In genomic region chr10:27884185-27884630, GRCh38 we compare ENCODE assay signal across 23 cellular contexts.
DNase-seq lines count a peak whose midpoint lies in the region; TF ChIP-seq lines count a peak whose summit lies in the region.
"Had no signal": no experiment of that assay in that cellular context is flagged by ENCODE, and none has a peak within 500 bp of the region (broad histone marks: within the 10 kb centered on the region; RNA-seq: fewer than 3 reads in every experiment).

No MANE protein-coding gene starts in this region.

- H3K9me3 ChIP-seq in breast epithelium (peaks cover 0 to 3% of the 10 kb centered on the region in 2 donors), HUES6 (ENCODE audit: control insufficient read depth, insufficient read depth, low read depth, low read length) (no peaks in the 10 kb centered on the region)
- H3K9me3 ChIP-seq: psoas muscle, thoracic aorta had no signal

- H3K4me1 Mint-ChIP-seq in MCF 10A (ENCODE audit: insufficient read depth, unreplicated experiment), result no peaks in the 10 kb centered on the region
- peaks cover 8% of the 10 kb centered on the region for H3K4me1 Mint-ChIP-seq in activated naive CD8-positive, alpha-beta T cell treated with anti-CD3 and anti-CD28 coated beads for 36 hours
- H3K4me1 Mint-ChIP-seq: IgD-negative memory B cell, neural progenitor cell had no signal

- no peaks in the 10 kb centered on the region for H3K36me3 Mint-ChIP-seq in MCF 10A (ENCODE audit: insufficient read depth, unreplicated experiment)
- peaks cover 6% of the 10 kb centered on the region for H3K36me3 Mint-ChIP-seq in activated naive CD8-positive, alpha-beta T cell treated with anti-CD3 and anti-CD28 coated beads for 36 hours
- H3K36me3 Mint-ChIP-seq: neural progenitor cell had no signal

- no peak overlapping the region for H3K27ac Mint-ChIP-seq in MCF 10A (ENCODE audit: low read depth, unreplicated experiment)
- H3K27ac Mint-ChIP-seq in activated naive CD8-positive, alpha-beta T cell treated with anti-CD3 and anti-CD28 coated beads for 36 hours, result peak overlapping the region; percentile 66
- H3K27ac Mint-ChIP-seq: CD4-positive, alpha-beta T cell; endodermal cell; IgD-negative memory B cell; neural progenitor cell had no signal

- H3K9ac ChIP-seq in HUES6 (ENCODE audit: low read length), result no peak overlapping the region
- H3K9ac ChIP-seq: neural progenitor cell had no signal

- POLR2A ChIA-PET in MCF 10A (lab: Yijun Ruan, JAX), result no interaction called here

- DNase-seq in MCF 10A (ENCODE audit: unreplicated experiment) (peak; percentile 3), breast epithelium (ENCODE audit: low spot score in 2 of 2) (no peak), stromal cell of bone marrow (ENCODE audit: low read depth) (peak; percentile 10), NCI-H510A (lab: John Stamatoyannopoulos, UW) (no peak), NCI-H146 (lab: John Stamatoyannopoulos, UW) (no peak), COLO668 (lab: John Stamatoyannopoulos, UW; ENCODE audit: unreplicated experiment) (no peak)
- peak; percentile 5 for DNase-seq in activated naive CD8-positive, alpha-beta T cell treated with anti-CD3 and anti-CD28 coated beads for 36 hours
- DNase-seq: activated effector memory CD4-positive, alpha-beta T cell treated with Interleukin-2 at 50 U/mL for 16 hours; CD4-positive, alpha-beta T cell; cortex of kidney; endodermal cell; kidney; lower lobe of right lung; MM.1S; NCI-H1436; NCI-H524 treated with DMSO at 0.1 percent for 48 hours; psoas muscle; T-helper 9 cell had no signal

- no peaks in the 10 kb centered on the region for H3K27me3 ChIP-seq in breast epithelium
- no peaks in the 10 kb centered on the region for H3K27me3 ChIP-seq in HUES6 (ENCODE audit: control insufficient read depth, insufficient read depth, low read length)
- H3K27me3 ChIP-seq: cardiac muscle cell, neural progenitor cell had no signal

- CTCF ChIA-PET in MCF 10A (lab: Yijun Ruan, JAX), result interaction anchor here (0.6 to 0.7 kb wide), 2 partner anchors 170 to 1002 kb away, joined by 3 read pairs; no protein-coding TSS in a partner anchor

- intact Hi-C loops in MCF 10A (cut with micrococcal nuclease), result no loop called here
- intact Hi-C loops in breast epithelium (cut with DNase I; ENCODE audit: low total_unique reads), result no loop called here

- no peak for TF ChIP-seq CTCF in MCF 10A (IDR thresholded peaks at IDR 0.05; ENCODE audit: unreplicated experiment)
- no peak for TF ChIP-seq CTCF in breast epithelium (IDR thresholded peaks at IDR 0.05)

- no peaks in the 10 kb centered on the region for H3K4me1 ChIP-seq in breast epithelium
- H3K4me1 ChIP-seq in HUES6 (ENCODE audit: control insufficient read depth, insufficient read depth, low read length), result peaks cover 3% of the 10 kb centered on the region; the same call in 1 of the 2 replicates
- H3K4me1 ChIP-seq: lower lobe of right lung, neural progenitor cell, psoas muscle had no signal

- TF ChIP-seq POLR2A in breast epithelium (IDR thresholded peaks at IDR 0.05), result no peak

- H3K9me3 Mint-ChIP-seq in MCF 10A (ENCODE audit: unreplicated experiment), result peaks cover 13% of the 10 kb centered on the region
- H3K9me3 Mint-ChIP-seq in activated naive CD8-positive, alpha-beta T cell treated with anti-CD3 and anti-CD28 coated beads for 36 hours, result peaks cover 11% of the 10 kb centered on the region
- H3K9me3 Mint-ChIP-seq: endodermal cell had no signal

- no TSS peak for BruUV-seq in MCF 10A (replicated peaks; lab: Mats Ljungman, UMichigan)

- H3K4me3 ChIP-seq in breast epithelium, result no peak overlapping the region
- H3K4me3 ChIP-seq in HUES6 (ENCODE audit: low read depth, low read length), result no peak overlapping the region
- H3K4me3 ChIP-seq: cardiac muscle cell, lower lobe of right lung, neural progenitor cell, psoas muscle, thoracic aorta had no signal

- H3K27me3 Mint-ChIP-seq in MCF 10A (ENCODE audit: insufficient read depth, unreplicated experiment), result no peaks in the 10 kb centered on the region
- H3K27me3 Mint-ChIP-seq in activated naive CD8-positive, alpha-beta T cell treated with anti-CD3 and anti-CD28 coated beads for 36 hours, result no peaks in the 10 kb centered on the region
- H3K27me3 Mint-ChIP-seq: IgD-negative memory B cell had no signal

- no peaks in the 10 kb centered on the region for H3K36me3 ChIP-seq in breast epithelium
- H3K36me3 ChIP-seq in HUES6 (ENCODE audit: control insufficient read depth, insufficient read depth, low read length), result no peaks in the 10 kb centered on the region
- H3K36me3 ChIP-seq: cardiac muscle cell, lower lobe of right lung, neural progenitor cell, thoracic aorta had no signal

- H3K27ac ChIP-seq in breast epithelium (no peak overlapping the region), HUES6 (ENCODE audit: low read depth, low read length) (peak overlapping the region; percentile 14; the same call in 1 of the 2 replicates)
- H3K27ac ChIP-seq: cardiac muscle cell, lower lobe of right lung, neural progenitor cell, psoas muscle, thoracic aorta had no signal

- H3K4me3 Mint-ChIP-seq in MCF 10A (ENCODE audit: unreplicated experiment), result no peak overlapping the region
- H3K4me3 Mint-ChIP-seq in activated naive CD8-positive, alpha-beta T cell treated with anti-CD3 and anti-CD28 coated beads for 36 hours, result no peak overlapping the region
- H3K4me3 Mint-ChIP-seq: CD4-positive, alpha-beta T cell; endodermal cell; IgD-negative memory B cell; neural progenitor cell had no signal

Comparison
In these comparisons a context has a peak if more than half of its experiments do, and no peak if none do; other contexts are left out.
1. DNase-seq: peak in MCF 10A (single experiment), activated naive CD8-positive, alpha-beta T cell treated with anti-CD3 and anti-CD28 coated beads for 36 hours (single experiment) and stromal cell of bone marrow (single experiment); none in breast epithelium (0 of 2), NCI-H510A (single experiment), NCI-H146 (single experiment) and COLO668 (single experiment).